In genomic region chr3:10242182-10243065, GRCh38 we compare ENCODE assay signal across 9 cellular contexts. TPM values are rescaled to one million over a fixed set of nuclear protein-coding genes. Genes with fewer than 3 reads are reported as not detected.
DNase-seq lines count a peak whose midpoint lies in the region; ATAC-seq and TF ChIP-seq lines count a peak whose summit lies in the region.
"Had no signal": no experiment of that assay in that cellular context is flagged by ENCODE, and none has a peak within 500 bp of the region (broad histone marks: within the 10 kb centered on the region; RNA-seq: fewer than 3 reads in every experiment).

No MANE protein-coding gene starts in this region.

- no peaks in the 10 kb centered on the region for H3K27me3 ChIP-seq in BLaER1 treated with 17β-estradiol and CSF1 and Interleukin-3, amounts not matched to agents 10 nM and 100 nM
- H3K27me3 ChIP-seq in mucosa of rectum (ENCODE audit: control insufficient read depth in 2 of 2, insufficient read depth in 2 of 2, low read length in 2 of 2): no peaks in the 10 kb centered on the region
- H3K27me3 ChIP-seq in tibial nerve: no peaks in the 10 kb centered on the region
- no peaks in the 10 kb centered on the region for H3K27me3 ChIP-seq in H7 (ENCODE audit: control insufficient read depth, insufficient read depth, low read length)

- peak overlapping the region; percentile 25 to 84 (median 63); a peak in 18 of 22 replicates for H3K27ac ChIP-seq in BLaER1 treated with 17β-estradiol and CSF1 and Interleukin-3, amounts not matched to agents 10 nM and 100 nM
- H3K27ac ChIP-seq in mucosa of rectum (ENCODE audit: low read depth in 2 of 2, low read length in 2 of 2) (peak overlapping the region; percentile 13 to 56), tibial nerve (peak overlapping the region in 3 of 4 donors; percentile 15 to 29 (median 26))
- H3K27ac ChIP-seq: thoracic aorta had no signal

- H3K9ac ChIP-seq in BLaER1 treated with 17β-estradiol and CSF1 and Interleukin-3, amounts not matched to agents 10 nM and 100 nM: peak overlapping the region; percentile 32 to 73 (median 61); a peak in 20 of 22 replicates
- peak overlapping the region in 1 of 2 donors; percentile 34 for H3K9ac ChIP-seq in mucosa of rectum (ENCODE audit: low read depth in 1 of 2, low read length in 2 of 2)

- peak; percentile 96 for DNase-seq in RPMI7951 (ENCODE audit: low read depth)
- peak; percentile 56 for DNase-seq in activated T-helper 9 cell treated with anti-CD3 and anti-CD28 coated beads, Interleukin-2, amount 50 U/mL, for 16 hours (ENCODE audit: low read depth)
- no peak for DNase-seq in tibial nerve (ENCODE audit: low spot score in 2 of 2)
- no peak for DNase-seq in H7

- ATAC-seq in HG03565 (IDR thresholded peaks at IDR 0.05; ENCODE audit: unreplicated experiment) (no peak), GM18861 (IDR thresholded peaks at IDR 0.05; ENCODE audit: unreplicated experiment) (no peak)

- TF ChIP-seq CTCF in tibial nerve (IDR thresholded peaks at IDR 0.05): no peak

- no peak for TF ChIP-seq POLR2A in tibial nerve (IDR thresholded peaks at IDR 0.05)

- 74 to 83% methylated on average over 7 of the region's 7 CpGs for WGBS in tibial nerve, 2 donors

- no peaks in the 10 kb centered on the region for H4K20me1 ChIP-seq in BLaER1 treated with 17β-estradiol and CSF1 and Interleukin-3, amounts not matched to agents 10 nM and 100 nM

- peak overlapping the region; percentile 49 to 92 (median 69) for H3K4me2 ChIP-seq in BLaER1 treated with 17β-estradiol and CSF1 and Interleukin-3, amounts not matched to agents 10 nM and 100 nM

- peaks cover 0 to 72% (median 60%) of the 10 kb centered on the region in 11 experiments; a peak in 19 of 22 replicates for H3K36me3 ChIP-seq in BLaER1 treated with 17β-estradiol and CSF1 and Interleukin-3, amounts not matched to agents 10 nM and 100 nM
- H3K36me3 ChIP-seq in mucosa of rectum (ENCODE audit: control insufficient read depth in 2 of 2, insufficient read depth in 2 of 2, low read length in 2 of 2) (no peaks in the 10 kb centered on the region), tibial nerve (peaks cover 0 to 40% (median 4%) of the 10 kb centered on the region in 3 donors), H7 (replicated peaks; ENCODE audit: control insufficient read depth, insufficient read depth, low read length) (no peaks in the 10 kb centered on the region)

- peaks cover 25 to 44% (median 33%) of the 10 kb centered on the region in 11 experiments for H3K9me3 ChIP-seq in BLaER1 treated with 17β-estradiol and CSF1 and Interleukin-3, amounts not matched to agents 10 nM and 100 nM (replicated peaks in 1 of 11)
- H3K9me3 ChIP-seq in mucosa of rectum (ENCODE audit: control insufficient read depth in 2 of 2, low read length in 2 of 2): no peaks in the 10 kb centered on the region
- H3K9me3 ChIP-seq in tibial nerve: peaks cover 0 to 20% (median 0%) of the 10 kb centered on the region in 4 donors
- H3K9me3 ChIP-seq: thoracic aorta had no signal

- TF ChIP-seq EP300 in tibial nerve (IDR thresholded peaks at IDR 0.05): no peak

- peaks cover 17 to 72% (median 49%) of the 10 kb centered on the region in 10 experiments for H3K4me1 ChIP-seq in BLaER1 treated with 17β-estradiol and CSF1 and Interleukin-3, amounts not matched to agents 10 nM and 100 nM
- H3K4me1 ChIP-seq in mucosa of rectum (ENCODE audit: control insufficient read depth in 2 of 2, insufficient read depth in 2 of 2, low read length in 2 of 2): peaks cover 0 to 4% of the 10 kb centered on the region in 2 donors
- peaks cover 0 to under 1% (median under 1%) of the 10 kb centered on the region in 4 donors for H3K4me1 ChIP-seq in tibial nerve

- H3K4me3 ChIP-seq in BLaER1 treated with 17β-estradiol and CSF1 and Interleukin-3, amounts not matched to agents 10 nM and 100 nM: peak overlapping the region in 1 of 10 experiments; percentile 14; a peak in 2 of 20 replicates
- H3K4me3 ChIP-seq in mucosa of rectum (ENCODE audit: low read length in 2 of 2) (no peak overlapping the region), tibial nerve (no peak overlapping the region), H7 (ENCODE audit: insufficient read depth, low read depth, low read length) (no peak overlapping the region)
- H3K4me3 ChIP-seq: thoracic aorta had no signal

RNA-seq across cellular contexts. Expression of gene TATDN2, which starts 5.8 kb away (rescaled TPM):
- 11.2 and 13.7 TPM in 2 replicates for total RNA-seq in RPMI7951 (2014; rRNA removed; shearing (Covaris generic))
- 10 to 100 TPM; 21.2 to 28.9 (median 28.5) TPM for total RNA-seq in tibial nerve
- total RNA-seq in H7 (2014; rRNA removed; shearing (Covaris generic)): 5.3 and 9.8 TPM in 2 replicates

RNA-seq across cellular contexts. Expression of gene GHRL, which starts 50.3 kb away (rescaled TPM):
- not detected in 2 replicates for total RNA-seq in RPMI7951 (2014; rRNA removed; shearing (Covaris generic))
- total RNA-seq in tibial nerve: 1 to 10 TPM in 2 of 4 donors, under 1 TPM in 1, not detected in 1; 0.60 to 3.7 (median 2.9) TPM
- total RNA-seq in H7 (2014; rRNA removed; shearing (Covaris generic)): not detected in 2 replicates

Comparison
In these comparisons a context has a peak if more than half of its experiments do, and no peak if none do; other contexts are left out.
1. DNase-seq: peak in RPMI7951 (single experiment) and activated T-helper 9 cell treated with anti-CD3 and anti-CD28 coated beads, Interleukin-2, amount 50 U/mL, for 16 hours (single experiment); none in tibial nerve (0 of 2) and H7 (single experiment).
2. Peak in every context shown above with its lines, with median percentiles within 50 percentile points of each other: H3K27ac ChIP-seq.